ENCODE assay signal across 12 cellular contexts in the genomic region with DNA sequence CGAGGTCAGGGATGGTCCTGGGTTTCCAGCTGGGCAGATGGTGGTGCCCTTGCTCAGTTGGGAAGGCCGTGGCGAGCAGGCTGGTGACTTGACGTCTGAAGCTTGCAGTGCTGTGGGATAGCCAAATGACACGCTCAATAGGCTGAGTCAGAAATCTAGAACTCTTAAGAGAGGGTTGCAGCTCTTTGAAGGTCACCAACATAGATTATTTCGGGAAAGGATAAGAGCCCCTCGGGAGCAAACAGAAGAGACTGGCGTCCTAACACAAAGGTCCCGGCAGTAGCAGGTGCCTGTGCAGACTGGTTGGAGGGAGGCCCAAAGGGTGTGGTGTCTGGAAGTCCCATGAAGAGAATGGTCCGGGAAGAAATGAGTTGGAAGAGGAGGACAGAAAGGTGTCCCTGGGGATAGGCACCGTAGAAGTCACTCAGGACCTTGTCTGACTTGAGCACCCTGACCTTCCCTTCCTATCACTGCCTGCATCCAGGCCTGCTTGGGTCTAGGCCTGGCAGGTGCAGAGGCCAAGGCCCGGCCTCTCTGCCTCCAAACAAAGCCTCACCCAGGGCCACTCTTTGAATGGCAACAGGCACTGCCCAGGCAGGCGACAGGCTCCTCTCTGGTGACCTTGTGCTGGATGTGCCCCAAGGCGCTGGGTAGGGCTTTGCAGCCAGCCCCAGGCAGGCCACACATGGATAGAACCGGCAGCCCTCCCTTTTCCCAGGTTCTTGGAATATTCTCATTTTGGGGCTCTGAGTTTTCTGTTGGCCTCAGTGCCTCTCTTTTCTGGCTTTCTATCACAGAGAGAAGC. TPM values are rescaled to one million over a fixed set of nuclear protein-coding genes. Genes with fewer than 3 reads are reported as not detected.
DNase-seq lines count a peak whose midpoint lies in the region; ATAC-seq and TF ChIP-seq lines count a peak whose summit lies in the region.
"Had no signal": no experiment of that assay in that cellular context is flagged by ENCODE, and none has a peak within 500 bp of the region (broad histone marks: within the 10 kb centered on the region; RNA-seq: fewer than 3 reads in every experiment).

No MANE protein-coding gene starts in this region.

- TF ChIP-seq CTCF in right lobe of liver (IDR thresholded peaks at IDR 0.05) (no peak), spleen (IDR thresholded peaks at IDR 0.05 in 8 of 11, conservative IDR thresholded peaks at IDR 0.05 in 3 of 11) (no peak)

- H3K4me1 Mint-ChIP-seq in activated CD4-positive, alpha-beta memory T cell treated with anti-CD3 and anti-CD28 coated beads, Interleukin-2, amount 10 ng/mL, durations not matched to agents 7 days and 5 days: peaks cover 13% of the 10 kb centered on the region

- H3K27me3 ChIP-seq in GM23248 (replicated peaks; ENCODE audit: insufficient read depth) (no peaks in the 10 kb centered on the region), right lobe of liver (no peaks in the 10 kb centered on the region), spleen (replicated peaks in 1 of 7) (no peaks in the 10 kb centered on the region)

- H3K9ac ChIP-seq in GM23248: peak overlapping the region; percentile 47

- H3K79me2 ChIP-seq in GM23248 (ENCODE audit: insufficient read depth): peaks cover 48% of the 10 kb centered on the region

- WGBS in GM23248 (ENCODE audit: low coverage in 1 of 2, low lambda C conversion rate in 2 of 2, missing lambda C conversion rate in 2 of 2), 2 experiments: 41% methylated on average over 15 of the region's 15 CpGs
- WGBS in right lobe of liver (ENCODE audit: insufficient coverage, low coverage, low lambda C conversion rate, missing lambda C conversion rate): 73% methylated on average over 9 of the region's 15 CpGs
- 52 to 73% (median 62%) methylated on average over 15 of the region's 15 CpGs for WGBS in spleen, 5 donors

- DNase-seq in GM23248 (peak; percentile 79), caudate nucleus (lab: John Stamatoyannopoulos, UW) (peak in 21 of 61 donors; percentile 1 to 59 (median 19)), right lobe of liver (no peak), spleen (peak; percentile 79), DMS 273 (lab: John Stamatoyannopoulos, UW; ENCODE audit: unreplicated experiment) (no peak), kidney glomerular epithelial cell (lab: John Stamatoyannopoulos, UW) (no peak)
- DNase-seq in activated CD4-positive, alpha-beta memory T cell treated with anti-CD3 and anti-CD28 coated beads, Interleukin-2, amount 10 ng/mL, durations not matched to agents 7 days and 5 days: no peak
- DNase-seq: activated naive CD4-positive, alpha-beta T cell treated with anti-CD3 and anti-CD28 coated beads, Interleukin-2, amount 50 U/mL, for 16 hours; COR-L47; NCI-H510A treated with DMSO at 0.1 percent for 48 hours; WERI-Rb-1 had no signal

- no peak overlapping the region for H3K4me3 ChIP-seq in GM23248
- H3K4me3 ChIP-seq in right lobe of liver: no peak overlapping the region
- H3K4me3 ChIP-seq in spleen: peak overlapping the region in 1 of 8 donors; percentile 56

- H3F3A ChIP-seq in GM23248 (ENCODE audit: insufficient read depth): peaks cover 19% of the 10 kb centered on the region

- in situ Hi-C loops in GM23248 (cut with MboI): loop anchor here (10.0 to 25.0 kb wide), 2 partner anchors 206 to 389 kb away; partner anchors contain the start of gene OSER1

- H3K27ac ChIP-seq in GM23248 (peak overlapping the region; percentile 68), caudate nucleus (ENCODE audit: low read depth, low read length) (peak overlapping the region; percentile 75), right lobe of liver (peak overlapping the region; percentile 57 to 72 (median 58)), spleen (peak overlapping the region; percentile 37 to 87 (median 76))
- H3K27ac ChIP-seq: WERI-Rb-1 had no signal

- no peaks in the 10 kb centered on the region for H3K9me2 ChIP-seq in GM23248 (ENCODE audit: insufficient read depth)

- no peak overlapping the region for H2AFZ ChIP-seq in GM23248

- H3K27me3 Mint-ChIP-seq in activated CD4-positive, alpha-beta memory T cell treated with anti-CD3 and anti-CD28 coated beads, Interleukin-2, amount 10 ng/mL, durations not matched to agents 7 days and 5 days: no peaks in the 10 kb centered on the region

- POLR2A ChIA-PET in activated CD4-positive, alpha-beta memory T cell treated with anti-CD3 and anti-CD28 coated beads, Interleukin-2, amount 10 ng/mL, durations not matched to agents 7 days and 5 days (lab: Charles Lee): interaction anchor here (0.6 kb wide), 1 partner anchor 373 kb away, joined by 4 read pairs; no protein-coding TSS in a partner anchor

- no peak overlapping the region for H3K27ac Mint-ChIP-seq in activated CD4-positive, alpha-beta memory T cell treated with anti-CD3 and anti-CD28 coated beads, Interleukin-2, amount 10 ng/mL, durations not matched to agents 7 days and 5 days

- H3K36me3 ChIP-seq in GM23248 (ENCODE audit: low read depth) (no peaks in the 10 kb centered on the region), right lobe of liver (no peaks in the 10 kb centered on the region), spleen (no peaks in the 10 kb centered on the region)
- H3K36me3 ChIP-seq: WERI-Rb-1 had no signal

- H3K9me3 ChIP-seq in GM23248 (ENCODE audit: low read depth): no peaks in the 10 kb centered on the region
- H3K9me3 ChIP-seq in right lobe of liver: no peaks in the 10 kb centered on the region
- no peaks in the 10 kb centered on the region for H3K9me3 ChIP-seq in spleen

- intact Hi-C loops in right lobe of liver (cut with DNase I) (no loop called here), spleen (cut with DNase I; ENCODE audit: low total_unique reads) (no loop called here)

- CTCF ChIA-PET in activated CD4-positive, alpha-beta memory T cell treated with anti-CD3 and anti-CD28 coated beads, Interleukin-2, amount 10 ng/mL, durations not matched to agents 7 days and 5 days (lab: Charles Lee): interaction anchor here (1.0 to 2.7 kb wide), 2 partner anchors 8 to 10 kb away, joined by 6 to 14 read pairs; no protein-coding TSS in a partner anchor

- no peak overlapping the region for H3K4me3 Mint-ChIP-seq in activated CD4-positive, alpha-beta memory T cell treated with anti-CD3 and anti-CD28 coated beads, Interleukin-2, amount 10 ng/mL, durations not matched to agents 7 days and 5 days

- H3K4me1 ChIP-seq in GM23248 (ENCODE audit: insufficient read depth): peaks cover 29% of the 10 kb centered on the region
- H3K4me1 ChIP-seq in right lobe of liver: peaks cover 0 to 26% (median 7%) of the 10 kb centered on the region in 4 donors
- peaks cover 53 to 93% (median 86%) of the 10 kb centered on the region in 6 donors for H3K4me1 ChIP-seq in spleen

- H3K9me3 Mint-ChIP-seq in activated CD4-positive, alpha-beta memory T cell treated with anti-CD3 and anti-CD28 coated beads, Interleukin-2, amount 10 ng/mL, durations not matched to agents 7 days and 5 days: no peaks in the 10 kb centered on the region

- H3K4me2 ChIP-seq in GM23248 (ENCODE audit: unreplicated experiment): peak overlapping the region; percentile 53

- TF ChIP-seq POLR2A in right lobe of liver (IDR thresholded peaks at IDR 0.05): no peak
- TF ChIP-seq POLR2A in spleen (IDR thresholded peaks at IDR 0.05): no peak

- peak in 2 of 4 donors; percentile 18 to 37 for ATAC-seq in right lobe of liver
- no peak for ATAC-seq in GM19397 (IDR thresholded peaks at IDR 0.05; ENCODE audit: unreplicated experiment)

- no peaks in the 10 kb centered on the region for H3K36me3 Mint-ChIP-seq in activated CD4-positive, alpha-beta memory T cell treated with anti-CD3 and anti-CD28 coated beads, Interleukin-2, amount 10 ng/mL, durations not matched to agents 7 days and 5 days (ENCODE audit: low read depth)

- no peaks in the 10 kb centered on the region for H4K20me1 ChIP-seq in GM23248 (ENCODE audit: insufficient read depth)

RNA-seq across cellular contexts. Expression of gene PKIG, which starts 18.6 kb away (rescaled TPM):
- 56.1 and 83.7 TPM in 2 replicates for total RNA-seq in GM23248 (2014; rRNA removed; shearing (Covaris generic))
- polyA plus RNA-seq in GM23248 (2016; fragmentation: Nextera tagmentation; extraction: Ambion mirVana): 44.0 and 46.0 TPM in 2 replicates
- total RNA-seq in right lobe of liver: 10 to 100 TPM; 11.7 to 31.7 (median 21.8) TPM
- 10 to 100 TPM; 37.5 to 82.6 (median 47.6) TPM for total RNA-seq in spleen
- polyA plus RNA-seq in spleen: 10 to 100 TPM; 64.6 to 82.1 (median 74.9) TPM
- total RNA-seq in activated CD4-positive, alpha-beta memory T cell treated with anti-CD3 and anti-CD28 coated beads, Interleukin-2, amount 10 ng/mL, durations not matched to agents 7 days and 5 days: 1 to 10 TPM; 1.1 to 1.6 TPM

RNA-seq across cellular contexts. Expression of gene ADA, which starts 50.5 kb away (rescaled TPM):
- total RNA-seq in GM23248 (2014; rRNA removed; shearing (Covaris generic)): 7.0 and 8.6 TPM in 2 replicates
- polyA plus RNA-seq in GM23248 (2016; fragmentation: Nextera tagmentation; extraction: Ambion mirVana) (17.5 and 19.3 TPM in 2 replicates), spleen (10 to 100 TPM; 14.8 to 25.0 (median 24.1) TPM)
- total RNA-seq in right lobe of liver (1 to 10 TPM; 2.2 to 8.6 (median 3.7) TPM), spleen (10 to 100 TPM; 18.8 to 30.4 (median 21.0) TPM)
- 10 to 100 TPM; 79.0 to 79.7 TPM for total RNA-seq in activated CD4-positive, alpha-beta memory T cell treated with anti-CD3 and anti-CD28 coated beads, Interleukin-2, amount 10 ng/mL, durations not matched to agents 7 days and 5 days

Comparison
In these comparisons a context has a peak if more than half of its experiments do, and no peak if none do; other contexts are left out.
1. DNase-seq: peak in GM23248 (single experiment) and spleen (single experiment); none in right lobe of liver (0 of 3), DMS 273 (single experiment), kidney glomerular epithelial cell (single experiment) and activated CD4-positive, alpha-beta memory T cell treated with anti-CD3 and anti-CD28 coated beads, Interleukin-2, amount 10 ng/mL, durations not matched to agents 7 days and 5 days (single experiment).
2. RNA of gene PKIG, which starts 18.6 kb away (total RNA-seq): 56.1 to 83.7 TPM in GM23248, 37.5 to 82.6 TPM in spleen and 11.7 to 31.7 TPM in right lobe of liver; 1.1 to 1.6 TPM in activated CD4-positive, alpha-beta memory T cell treated with anti-CD3 and anti-CD28 coated beads, Interleukin-2, amount 10 ng/mL, durations not matched to agents 7 days and 5 days; every median in the first group is over 4 times any median in the second.
3. Peak in every context shown above with its lines, with median percentiles within 50 percentile points of each other: H3K27ac ChIP-seq.